ENCODE assay signal across 22 cellular contexts in the genomic region with DNA sequence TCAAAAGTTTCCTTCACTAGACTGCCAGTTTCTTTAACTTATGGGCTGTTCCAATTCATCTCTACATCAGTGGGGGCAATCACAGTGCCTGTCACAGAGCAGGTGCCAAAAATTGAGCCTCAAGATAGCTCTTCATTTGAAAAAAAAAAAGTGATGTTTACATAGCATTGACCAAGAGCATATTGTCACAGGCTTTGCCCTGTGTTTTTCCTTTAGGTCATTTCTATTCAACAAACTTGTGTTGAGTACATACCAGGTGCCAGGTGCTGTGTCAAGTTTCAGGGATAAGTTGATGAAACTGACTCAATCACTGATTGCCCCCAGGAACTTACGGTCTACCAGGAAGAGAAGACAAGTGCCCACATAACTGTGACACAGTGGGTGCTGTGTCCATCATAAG. TPM values are rescaled to one million over a fixed set of nuclear protein-coding genes. Genes with fewer than 3 reads are reported as not detected.
"Had no signal": no experiment of that assay in that cellular context is flagged by ENCODE, and none has a peak within 500 bp of the region (broad histone marks: within the 10 kb centered on the region; RNA-seq: fewer than 3 reads in every experiment).

No MANE protein-coding gene starts in this region.

- H3K27me3 Mint-ChIP-seq: activated naive CD8-positive, alpha-beta T cell treated with anti-CD3 and anti-CD28 coated beads for 36 hours; brain; stimulated activated naive CD8-positive, alpha-beta T cell treated with anti-CD3 and anti-CD28 coated beads, Interleukin-15, amount 100 ng/mL, for 72 hours had no signal

- H3K4me1 Mint-ChIP-seq: activated naive CD8-positive, alpha-beta T cell treated with anti-CD3 and anti-CD28 coated beads for 36 hours; brain; stimulated activated naive CD8-positive, alpha-beta T cell treated with anti-CD3 and anti-CD28 coated beads, Interleukin-15, amount 100 ng/mL, for 72 hours had no signal

- H3K4me3 Mint-ChIP-seq: activated naive CD8-positive, alpha-beta T cell treated with anti-CD3 and anti-CD28 coated beads for 36 hours; activated T-helper 1 cell treated with anti-CD3 and anti-CD28 coated beads, Interleukin-12 subunit alpha, Interleukin-12 subunit beta, Interleukin-2, Interleukin-4 antibody, amounts not matched to agents 30 ng/mL and 10 ng/mL and 1 ng/mL, durations not matched to agents 14 hours and 24 hours and 36 hours; brain; neural progenitor cell; stimulated activated naive CD8-positive, alpha-beta T cell treated with anti-CD3 and anti-CD28 coated beads, Interleukin-15, amount 100 ng/mL, for 72 hours had no signal

- H3K27ac ChIP-seq: colonic mucosa, neural progenitor cell, spleen, testis had no signal

- DNase-seq: activated naive CD8-positive, alpha-beta T cell treated with anti-CD3 and anti-CD28 coated beads for 36 hours; amygdala; central memory CD4-positive, alpha-beta T cell; colonic mucosa; effector CD4-positive, alpha-beta T cell; esophagus squamous epithelium; glutamatergic neuron; hypothalamus; kidney; left ventricle myocardium superior; sigmoid colon; spleen; stimulated activated naive CD8-positive, alpha-beta T cell treated with anti-CD3 and anti-CD28 coated beads, Interleukin-15, amount 100 ng/mL, for 72 hours; testis had no signal

- H2AFZ ChIP-seq: neural progenitor cell had no signal

- H3K4me3 ChIP-seq: colonic mucosa, esophagus squamous epithelium, neural progenitor cell, sigmoid colon, spleen, testis had no signal

- H3K27me3 ChIP-seq: colonic mucosa, esophagus squamous epithelium, neural progenitor cell, sigmoid colon, spleen, testis had no signal

- ATAC-seq: activated CD4-positive, CD25-positive, alpha-beta regulatory T cell treated with anti-CD3 and anti-CD28 coated beads, Interleukin-2, amount 50 U/mL, for 24 hours; left ventricle myocardium superior; stimulated activated naive CD8-positive, alpha-beta T cell treated with anti-CD3 and anti-CD28 coated beads, Interleukin-15, amount 100 ng/mL, for 72 hours had no signal

- H3K4me1 ChIP-seq: colonic mucosa, esophagus squamous epithelium, neural progenitor cell, sigmoid colon, spleen, testis had no signal

- H3K9me3 ChIP-seq: colonic mucosa, esophagus squamous epithelium, sigmoid colon, spleen, testis had no signal

- H3K36me3 ChIP-seq: colonic mucosa, esophagus squamous epithelium, neural progenitor cell, sigmoid colon, spleen had no signal

- H3K36me3 Mint-ChIP-seq: brain, neural progenitor cell had no signal

- H3K27ac Mint-ChIP-seq: activated naive CD8-positive, alpha-beta T cell treated with anti-CD3 and anti-CD28 coated beads for 36 hours; activated T-helper 1 cell treated with anti-CD3 and anti-CD28 coated beads, Interleukin-12 subunit alpha, Interleukin-12 subunit beta, Interleukin-2, Interleukin-4 antibody, amounts not matched to agents 30 ng/mL and 10 ng/mL and 1 ng/mL, durations not matched to agents 14 hours and 24 hours and 36 hours; brain; neural progenitor cell; stimulated activated naive CD8-positive, alpha-beta T cell treated with anti-CD3 and anti-CD28 coated beads, Interleukin-15, amount 100 ng/mL, for 72 hours had no signal

- H3K9ac ChIP-seq: neural progenitor cell had no signal

- H3K4me2 ChIP-seq: neural progenitor cell had no signal

- H3K9me3 Mint-ChIP-seq: brain; neural progenitor cell; stimulated activated naive CD8-positive, alpha-beta T cell treated with anti-CD3 and anti-CD28 coated beads, Interleukin-15, amount 100 ng/mL, for 72 hours had no signal

RNA-seq across cellular contexts. Expression of gene NT5C1B, which starts 22.2 kb away (rescaled TPM):
- total RNA-seq: activated CD8-positive, alpha-beta memory T cell treated with anti-CD3 and anti-CD28 coated beads for 36 hours; activated naive CD8-positive, alpha-beta T cell treated with anti-CD3 and anti-CD28 coated beads for 36 hours; activated T-helper 1 cell treated with anti-CD3 and anti-CD28 coated beads, Interleukin-12 subunit alpha, Interleukin-12 subunit beta, Interleukin-2, Interleukin-4 antibody, amounts not matched to agents 30 ng/mL and 10 ng/mL and 1 ng/mL, durations not matched to agents 14 hours and 24 hours and 36 hours; colonic mucosa; esophagus squamous epithelium; fibroblast of villous mesenchyme; kidney; left ventricle myocardium superior; osteocyte; sigmoid colon; spleen; ureter had no signal
- polyA plus RNA-seq: sigmoid colon, spleen had no signal
